12 cellular contexts compared by ENCODE assay signal in the genomic region with DNA sequence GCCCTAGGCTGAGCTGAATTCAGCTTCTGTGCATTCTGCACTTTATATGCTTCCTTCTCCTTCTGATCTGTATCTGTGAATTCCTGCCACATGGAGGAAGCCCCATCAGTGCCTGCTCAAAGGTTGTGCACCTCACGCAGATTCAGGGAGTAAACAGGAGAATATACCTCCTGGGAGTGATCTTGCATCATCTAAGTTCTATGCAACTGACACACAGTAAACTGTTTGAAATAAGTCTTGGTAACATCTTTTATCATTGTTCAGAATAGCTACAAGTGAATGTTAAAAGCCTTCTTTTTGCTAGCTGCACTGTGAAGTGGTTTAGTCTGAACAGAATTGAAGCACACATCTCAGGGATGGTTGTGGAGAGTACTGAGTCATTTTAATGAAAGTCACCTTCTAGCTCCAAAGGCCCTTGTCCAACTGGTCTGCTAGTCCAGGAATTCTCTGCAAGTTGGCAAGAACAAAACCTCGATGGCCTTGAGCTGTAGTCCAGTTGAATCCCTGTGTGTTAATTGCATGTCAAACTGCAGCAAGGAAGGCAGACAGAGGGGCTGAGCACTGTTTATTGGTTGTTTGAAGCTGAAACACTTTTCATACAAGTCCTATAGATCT.
"Had no signal": no experiment of that assay in that cellular context is flagged by ENCODE, and none has a peak within 500 bp of the region (broad histone marks: within the 10 kb centered on the region; RNA-seq: fewer than 3 reads in every experiment).

No MANE protein-coding gene starts in this region.

- H3K4me1 ChIP-seq: thyroid gland, uterus had no signal

- H3K4me3 Mint-ChIP-seq: activated naive CD4-positive, alpha-beta T cell treated with anti-CD3 and anti-CD28 coated beads for 36 hours; activated T-helper 1 cell treated with anti-CD3 and anti-CD28 coated beads, Interleukin-12 subunit alpha, Interleukin-12 subunit beta, Interleukin-2, Interleukin-4 antibody, amounts not matched to agents 30 ng/mL and 10 ng/mL and 1 ng/mL, durations not matched to agents 14 hours and 24 hours and 36 hours; effector memory CD8-positive, alpha-beta T cell; naive thymus-derived CD8-positive, alpha-beta T cell; T-cell had no signal

- H3K27ac ChIP-seq: thyroid gland, uterus had no signal

- H3K4me3 ChIP-seq: mucosa of descending colon, thyroid gland, uterus had no signal

- H3K4me1 Mint-ChIP-seq: naive thymus-derived CD8-positive, alpha-beta T cell; T-cell had no signal

- H3K27ac Mint-ChIP-seq: activated naive CD4-positive, alpha-beta T cell treated with anti-CD3 and anti-CD28 coated beads for 36 hours; activated T-helper 1 cell treated with anti-CD3 and anti-CD28 coated beads, Interleukin-12 subunit alpha, Interleukin-12 subunit beta, Interleukin-2, Interleukin-4 antibody, amounts not matched to agents 30 ng/mL and 10 ng/mL and 1 ng/mL, durations not matched to agents 14 hours and 24 hours and 36 hours; effector memory CD8-positive, alpha-beta T cell; naive thymus-derived CD8-positive, alpha-beta T cell; T-cell had no signal

- H3K36me3 ChIP-seq: thyroid gland, uterus had no signal

- H3K27me3 ChIP-seq: thyroid gland, uterus had no signal

- H3K27me3 Mint-ChIP-seq: effector memory CD8-positive, alpha-beta T cell had no signal

- FAIRE-seq: small intestine had no signal

- H3K9me3 ChIP-seq: mucosa of descending colon, thyroid gland, uterus had no signal

- H3K9me3 Mint-ChIP-seq: activated naive CD4-positive, alpha-beta T cell treated with anti-CD3 and anti-CD28 coated beads for 36 hours; activated T-helper 1 cell treated with anti-CD3 and anti-CD28 coated beads, Interleukin-12 subunit alpha, Interleukin-12 subunit beta, Interleukin-2, Interleukin-4 antibody, amounts not matched to agents 30 ng/mL and 10 ng/mL and 1 ng/mL, durations not matched to agents 14 hours and 24 hours and 36 hours had no signal

- DNase-seq: activated CD4-positive, alpha-beta T cell treated with anti-CD3 and anti-CD28 coated beads for 48 hours; activated naive CD4-positive, alpha-beta T cell treated with anti-CD3 and anti-CD28 coated beads for 36 hours; effector memory CD8-positive, alpha-beta T cell; erythroblast; hypothalamus; mucosa of descending colon; naive thymus-derived CD8-positive, alpha-beta T cell; small intestine; T-cell; thyroid gland; uterus had no signal

- H3K36me3 Mint-ChIP-seq: naive thymus-derived CD8-positive, alpha-beta T cell; T-cell had no signal

- ATAC-seq: effector memory CD8-positive, alpha-beta T cell; mucosa of descending colon; naive thymus-derived CD8-positive, alpha-beta T cell; T-cell had no signal
